Comparison of ENCODE assay signal across 1 cellular context in genomic region chr1:54249798-54250497, GRCh38.
TF ChIP-seq lines count a peak whose summit lies in the region.

No MANE protein-coding gene starts in this region.

TF ChIP-seq in K562, 482 proteins besides CTCF, POLR2A, EP300 and RAD21:
- no peak for TF ChIP-seq PCBP2 (IDR thresholded peaks at IDR 0.05; ENCODE audit: low read depth, low read length, poor library complexity, severe bottlenecking)
- no peak for TF ChIP-seq CREB5 (CRISPR knock-in tag; IDR thresholded peaks at IDR 0.05)
- TF ChIP-seq HOXB6 (CRISPR knock-in tag; IDR thresholded peaks at IDR 0.05; ENCODE audit: borderline replicate concordance): no peak
- TF ChIP-seq XRCC5 (IDR thresholded peaks at IDR 0.05; ENCODE audit: low read depth, low read length): no peak
- TF ChIP-seq SFPQ (IDR thresholded peaks at IDR 0.05; ENCODE audit: low read depth, low read length): no peak
- TF ChIP-seq ZNF324 (CRISPR knock-in tag; IDR thresholded peaks at IDR 0.05): no peak
- no peak for TF ChIP-seq NR2C2 (CRISPR knock-in tag; IDR thresholded peaks at IDR 0.05)
- no peak for TF ChIP-seq NR2C2 (tag; IDR thresholded peaks at IDR 0.05)
- no peak for TF ChIP-seq FOXJ3 (CRISPR knock-in tag; IDR thresholded peaks at IDR 0.05)
- TF ChIP-seq FOSL1 (tag; conservative IDR thresholded peaks at IDR 0.05): peak; percentile 22; the same call in 1 of the 2 replicates
- no peak for TF ChIP-seq ILF3 (IDR thresholded peaks at IDR 0.05; ENCODE audit: borderline replicate concordance)
- no peak for TF ChIP-seq ARID2 (IDR thresholded peaks at IDR 0.05)
- TF ChIP-seq ZBTB33 (CRISPR knock-in tag; IDR thresholded peaks at IDR 0.05): peak; percentile 47; the same call in 1 of the 2 replicates
- no peak for TF ChIP-seq HNRNPUL1 (IDR thresholded peaks at IDR 0.05; ENCODE audit: low read length)
- no peak for TF ChIP-seq ATF3 (IDR thresholded peaks at IDR 0.05)
- TF ChIP-seq ATF3 (CRISPR knock-in tag; conservative IDR thresholded peaks at IDR 0.05): no peak
- no peak for TF ChIP-seq ZNF561 (CRISPR knock-in tag; conservative IDR thresholded peaks at IDR 0.05)
